ENCODE assay signal across 21 cellular contexts in the genomic region with DNA sequence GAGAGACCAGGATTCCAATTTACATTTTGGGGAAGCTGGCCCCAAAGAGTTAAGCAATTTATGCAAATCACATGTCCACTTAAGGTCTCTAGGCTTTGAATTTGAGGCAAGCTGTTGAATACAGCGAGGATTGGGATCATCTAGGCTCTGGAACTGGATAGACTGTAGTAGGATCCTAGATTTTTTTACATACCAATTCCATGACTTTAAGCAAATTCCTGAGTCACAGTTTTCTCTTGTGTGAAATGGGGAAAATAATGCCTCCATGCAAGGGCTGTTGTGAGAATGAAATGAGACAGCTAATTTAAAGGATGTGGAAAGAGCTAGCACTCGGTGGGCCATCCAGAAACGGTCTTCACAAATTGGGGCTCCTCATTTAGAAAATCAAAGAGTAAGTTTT.
DNase-seq lines count a peak whose midpoint lies in the region; ATAC-seq and TF ChIP-seq lines count a peak whose summit lies in the region.
"Had no signal": no experiment of that assay in that cellular context is flagged by ENCODE, and none has a peak within 500 bp of the region (broad histone marks: within the 10 kb centered on the region; RNA-seq: fewer than 3 reads in every experiment).

No MANE protein-coding gene starts in this region.

- ATAC-seq in GM19023 (IDR thresholded peaks at IDR 0.05; ENCODE audit: unreplicated experiment), result no peak
- no peak for ATAC-seq in HG03280 (IDR thresholded peaks at IDR 0.05; ENCODE audit: unreplicated experiment)

- TF ChIP-seq CTCF in AG10803 (conservative IDR thresholded peaks at IDR 0.05; ENCODE audit: low read length) (no peak), fibroblast of the aortic adventitia (IDR thresholded peaks at IDR 0.05; ENCODE audit: insufficient read depth, low read length) (no peak)

- peak; percentile 41 for DNase-seq in AG10803 (ENCODE audit: low read depth)
- peak; percentile 8 for DNase-seq in HCEC 1CT
- DNase-seq in adipocyte (ENCODE audit: low read depth), result peak; percentile 7
- peak; percentile 5 for DNase-seq in fibroblast of the aortic adventitia (ENCODE audit: low read depth)
- no peak for DNase-seq in activated effector memory CD4-positive, alpha-beta T cell treated with Interleukin-2 at 50 U/mL for 16 hours
- DNase-seq in activated naive CD4-positive, alpha-beta T cell treated with anti-CD3 and anti-CD28 coated beads, Interleukin-2, amount 10 ng/mL, durations not matched to agents 7 days and 5 days, result no peak
- DNase-seq: CD4-positive, CD25-positive, alpha-beta regulatory T cell; COR-L47; DMS 273 treated with DMSO at 0.1 percent for 48 hours; DND-41; GDM1; KBM-7; NCI-H1694; NCI-H2081 treated with DMSO at 0.1 percent for 48 hours; NCI-H2171 treated with DMSO at 0.1 percent for 48 hours; NCI-H524 treated with DMSO at 0.1 percent for 48 hours; NCI-H82; Peyer's patch; SJCRH30 had no signal

- H3K36me3 ChIP-seq in adipocyte (ENCODE audit: control insufficient read depth, insufficient read depth, low read length, severe bottlenecking), result no peaks in the 10 kb centered on the region
- H3K36me3 ChIP-seq: Peyer's patch, SJCRH30 had no signal

- H3K4me3 ChIP-seq in AG10803 (ENCODE audit: low read length) (no peak overlapping the region), adipocyte (ENCODE audit: low read length) (no peak overlapping the region), fibroblast of the aortic adventitia (ENCODE audit: low read depth, low read length) (no peak overlapping the region)
- H3K4me3 ChIP-seq: Peyer's patch, SJCRH30 had no signal

- no peak overlapping the region for H3K4me3 Mint-ChIP-seq in activated naive CD4-positive, alpha-beta T cell treated with anti-CD3 and anti-CD28 coated beads, Interleukin-2, amount 10 ng/mL, durations not matched to agents 7 days and 5 days
- H3K4me3 Mint-ChIP-seq: CD4-positive, CD25-positive, alpha-beta regulatory T cell had no signal

- H3K36me3 Mint-ChIP-seq in activated naive CD4-positive, alpha-beta T cell treated with anti-CD3 and anti-CD28 coated beads, Interleukin-2, amount 10 ng/mL, durations not matched to agents 7 days and 5 days, result no peaks in the 10 kb centered on the region
- H3K36me3 Mint-ChIP-seq: CD4-positive, CD25-positive, alpha-beta regulatory T cell had no signal

- no peaks in the 10 kb centered on the region for H3K9me3 Mint-ChIP-seq in activated naive CD4-positive, alpha-beta T cell treated with anti-CD3 and anti-CD28 coated beads, Interleukin-2, amount 10 ng/mL, durations not matched to agents 7 days and 5 days

- H3K27ac Mint-ChIP-seq in activated naive CD4-positive, alpha-beta T cell treated with anti-CD3 and anti-CD28 coated beads, Interleukin-2, amount 10 ng/mL, durations not matched to agents 7 days and 5 days, result no peak overlapping the region
- H3K27ac Mint-ChIP-seq: CD4-positive, CD25-positive, alpha-beta regulatory T cell had no signal

- no peaks in the 10 kb centered on the region for H3K9me3 ChIP-seq in adipocyte (ENCODE audit: control insufficient read depth, low read length)
- H3K9me3 ChIP-seq: Peyer's patch, SJCRH30 had no signal

- H3K27me3 ChIP-seq in adipocyte (replicated peaks; ENCODE audit: control insufficient read depth, insufficient read depth, low read length), result peaks cover 5% of the 10 kb centered on the region
- H3K27me3 ChIP-seq: Peyer's patch, SJCRH30 had no signal

- CTCF ChIA-PET in activated naive CD4-positive, alpha-beta T cell treated with anti-CD3 and anti-CD28 coated beads, Interleukin-2, amount 10 ng/mL, durations not matched to agents 7 days and 5 days (lab: Charles Lee), result no interaction called here

- no peaks in the 10 kb centered on the region for H3K4me1 ChIP-seq in adipocyte (ENCODE audit: control insufficient read depth, insufficient read depth, low read length)
- H3K4me1 ChIP-seq: Peyer's patch, SJCRH30 had no signal

- H3K4me1 Mint-ChIP-seq in activated naive CD4-positive, alpha-beta T cell treated with anti-CD3 and anti-CD28 coated beads, Interleukin-2, amount 10 ng/mL, durations not matched to agents 7 days and 5 days, result no peaks in the 10 kb centered on the region
- H3K4me1 Mint-ChIP-seq: CD4-positive, CD25-positive, alpha-beta regulatory T cell had no signal

- no peak overlapping the region for H3K9ac ChIP-seq in adipocyte (ENCODE audit: low read length)

- no peaks in the 10 kb centered on the region for H3K27me3 Mint-ChIP-seq in activated naive CD4-positive, alpha-beta T cell treated with anti-CD3 and anti-CD28 coated beads, Interleukin-2, amount 10 ng/mL, durations not matched to agents 7 days and 5 days

Comparison
In these comparisons a context has a peak if more than half of its experiments do, and no peak if none do; other contexts are left out.
1. DNase-seq: peak in AG10803 (single experiment), HCEC 1CT (single experiment), adipocyte (single experiment) and fibroblast of the aortic adventitia (single experiment); none in activated effector memory CD4-positive, alpha-beta T cell treated with Interleukin-2 at 50 U/mL for 16 hours (single experiment) and activated naive CD4-positive, alpha-beta T cell treated with anti-CD3 and anti-CD28 coated beads, Interleukin-2, amount 10 ng/mL, durations not matched to agents 7 days and 5 days (single experiment).